Comparison of ENCODE assay signal across 31 cellular contexts in the genomic region with DNA sequence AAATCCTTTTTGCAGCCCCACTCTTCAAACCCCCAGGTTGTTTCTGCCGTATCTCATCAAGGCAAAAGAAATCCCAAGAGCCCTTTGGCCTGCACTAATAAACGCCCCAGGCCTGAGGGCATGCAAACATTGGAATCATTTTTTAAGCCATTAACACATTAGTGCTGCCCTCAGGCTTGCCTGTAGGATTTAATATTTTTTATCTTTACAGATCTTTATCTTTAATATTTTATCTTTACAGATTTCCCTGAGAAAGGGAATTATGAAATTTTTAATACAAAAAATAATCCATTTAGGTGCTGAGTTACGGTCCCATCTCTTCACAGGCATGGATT. TPM values are rescaled to one million over a fixed set of nuclear protein-coding genes. Genes with fewer than 3 reads are reported as not detected.
"Had no signal": no experiment of that assay in that cellular context is flagged by ENCODE, and none has a peak within 500 bp of the region (broad histone marks: within the 10 kb centered on the region; RNA-seq: fewer than 3 reads in every experiment).

No MANE protein-coding gene starts in this region.

- H3K4me1 Mint-ChIP-seq: mesothelial cell of epicardium; neural crest cell; stimulated activated naive CD8-positive, alpha-beta T cell treated with anti-CD3 and anti-CD28 coated beads, Interleukin-15, amount 100 ng/mL, for 72 hours had no signal

- H3K9me3 Mint-ChIP-seq: dendritic cell treated with granulocyte-macrophage colony-stimulating factor and Interleukin-4, amounts not matched to agents 40 ng/mL and 50 ng/mL, for 4 days; endodermal cell; memory B cell; mesothelial cell of epicardium; naive B cell; natural killer cell treated with Interleukin-12 subunit alpha and Interleukin-12 subunit beta and Interleukin-15 and Interleukin-18, amount 100 ng/mL, for 72 hours; neural crest cell; stimulated activated naive CD8-positive, alpha-beta T cell treated with anti-CD3 and anti-CD28 coated beads, Interleukin-15, amount 100 ng/mL, for 72 hours had no signal

- FAIRE-seq: kidney, pancreas had no signal

- H3K4me1 ChIP-seq: colonic mucosa, gastroesophageal sphincter, pancreas, suprapubic skin, transverse colon had no signal

- H3K9me3 ChIP-seq: colonic mucosa, gastroesophageal sphincter, heart left ventricle, mucosa of descending colon, neutrophil, pancreas, suprapubic skin, transverse colon had no signal

- ATAC-seq: esophagus mucosa; gastroesophageal sphincter; heart left ventricle; left lobe of liver; mucosa of descending colon; natural killer cell treated with Interleukin-12 subunit alpha and Interleukin-12 subunit beta and Interleukin-15 and Interleukin-18, amount 100 ng/mL, for 72 hours; pancreas; sciatic nerve; stimulated activated naive CD8-positive, alpha-beta T cell treated with anti-CD3 and anti-CD28 coated beads, Interleukin-15, amount 100 ng/mL, for 72 hours had no signal

- H3K27ac ChIP-seq: colonic mucosa, epithelial cell of prostate, gastroesophageal sphincter, heart left ventricle, hepatocyte, neutrophil, pancreas, suprapubic skin, transverse colon had no signal

- DNase-seq: colonic mucosa; effector CD8-positive, alpha-beta T cell; endodermal cell; foreskin fibroblast; heart left ventricle; kidney; mucosa of descending colon; naive B cell; stimulated activated CD4-positive, alpha-beta T cell treated with anti-CD3 and anti-CD28 coated beads, Interleukin-12 subunit alpha, Interleukin-12 subunit beta, amount 100 ng/mL, for 4 hours; stimulated activated CD4-positive, alpha-beta T cell treated with anti-CD3 and anti-CD28 coated beads, Interleukin-1b, Interleukin-23, amount 100 ng/mL, for 48 hours; stimulated activated CD4-positive, alpha-beta T cell treated with anti-CD3 and anti-CD28 coated beads, Interleukin-4, amount 100 ng/mL, for 1 hour; stimulated activated CD8-positive, alpha-beta memory T cell treated with anti-CD3 and anti-CD28 coated beads, Interleukin-4, amount 100 ng/mL, for 48 hours; stimulated activated naive CD4-positive, alpha-beta T cell; stimulated activated naive CD8-positive, alpha-beta T cell treated with anti-CD3 and anti-CD28 coated beads, Interleukin-15, amount 100 ng/mL, for 72 hours; transverse colon had no signal

- H3K27me3 ChIP-seq: colonic mucosa, gastroesophageal sphincter, heart left ventricle, hepatocyte, neutrophil, pancreas, suprapubic skin, transverse colon had no signal

- H3K4me3 ChIP-seq: colonic mucosa, gastroesophageal sphincter, heart left ventricle, hepatocyte, lung, mucosa of descending colon, pancreas, smooth muscle cell, suprapubic skin, transverse colon had no signal

- H3K36me3 ChIP-seq: colonic mucosa had no signal

- H2AFZ ChIP-seq: hepatocyte had no signal

- H3K4me2 ChIP-seq: hepatocyte, smooth muscle cell had no signal

- H3K27ac Mint-ChIP-seq: endodermal cell, memory B cell, mesothelial cell of epicardium had no signal

- H3K27me3 Mint-ChIP-seq: dendritic cell treated with granulocyte-macrophage colony-stimulating factor and Interleukin-4, amounts not matched to agents 40 ng/mL and 50 ng/mL, for 4 days; memory B cell; naive B cell; natural killer cell treated with Interleukin-12 subunit alpha and Interleukin-12 subunit beta and Interleukin-15 and Interleukin-18, amount 100 ng/mL, for 72 hours; stimulated activated naive CD8-positive, alpha-beta T cell treated with anti-CD3 and anti-CD28 coated beads, Interleukin-15, amount 100 ng/mL, for 72 hours had no signal

- H3K4me3 Mint-ChIP-seq: dendritic cell treated with granulocyte-macrophage colony-stimulating factor and Interleukin-4, amounts not matched to agents 40 ng/mL and 50 ng/mL, for 4 days; endodermal cell; memory B cell; mesothelial cell of epicardium; naive B cell; natural killer cell treated with Interleukin-12 subunit alpha and Interleukin-12 subunit beta and Interleukin-15 and Interleukin-18, amount 100 ng/mL, for 72 hours; neural crest cell; stimulated activated naive CD8-positive, alpha-beta T cell treated with anti-CD3 and anti-CD28 coated beads, Interleukin-15, amount 100 ng/mL, for 72 hours had no signal

- H3K79me2 ChIP-seq: hepatocyte had no signal

RNA-seq across cellular contexts. Expression of gene RSPH9, which starts 30.5 kb away (rescaled TPM):
- total RNA-seq: colonic mucosa; esophagus mucosa; left lobe of liver; natural killer cell treated with Interleukin-12 subunit alpha and Interleukin-12 subunit beta and Interleukin-15 and Interleukin-18, amount 100 ng/mL, for 72 hours; transverse colon had no signal
